Comparison of ENCODE assay signal across 9 cellular contexts in genomic region chr11:72720047-72720446, GRCh38. TPM values are rescaled to one million over a fixed set of nuclear protein-coding genes. Genes with fewer than 3 reads are reported as not detected.
DNase-seq lines count a peak whose midpoint lies in the region; ATAC-seq, FAIRE-seq and TF ChIP-seq lines count a peak whose summit lies in the region.
"Had no signal": no experiment of that assay in that cellular context is flagged by ENCODE, and none has a peak within 500 bp of the region (broad histone marks: within the 10 kb centered on the region; RNA-seq: fewer than 3 reads in every experiment).

No MANE protein-coding gene starts in this region.

- H3K4me1 ChIP-seq in kidney (ENCODE audit: control insufficient read depth in 1 of 2, insufficient read depth in 1 of 2, low read depth in 1 of 2, low read length in 2 of 2) (peaks cover 17 to 50% of the 10 kb centered on the region in 2 donors), suprapubic skin (peaks cover 81% of the 10 kb centered on the region)

- peaks cover 12% of the 10 kb centered on the region for H3K36me3 Mint-ChIP-seq in activated CD4-positive, alpha-beta T cell treated with anti-CD3 and anti-CD28 coated beads for 36 hours (ENCODE audit: low read depth)
- H3K36me3 Mint-ChIP-seq in activated naive CD8-positive, alpha-beta T cell treated with anti-CD3 and anti-CD28 coated beads, Interleukin-2, amount 10 ng/mL, durations not matched to agents 7 days and 5 days: peaks cover 2% of the 10 kb centered on the region

- TF ChIP-seq CTCF in kidney (IDR thresholded peaks at IDR 0.05; ENCODE audit: borderline replicate concordance, extremely low read depth, insufficient read depth) (no peak), suprapubic skin (IDR thresholded peaks at IDR 0.05) (no peak)

- no peak for ATAC-seq in activated CD4-positive, alpha-beta T cell treated with anti-CD3 and anti-CD28 coated beads for 36 hours
- ATAC-seq in activated naive CD8-positive, alpha-beta T cell treated with anti-CD3 and anti-CD28 coated beads, Interleukin-2, amount 10 ng/mL, durations not matched to agents 7 days and 5 days (ENCODE audit: low read depth): no peak
- ATAC-seq in GM19455 (IDR thresholded peaks at IDR 0.05; ENCODE audit: unreplicated experiment) (no peak), HG02623 (IDR thresholded peaks at IDR 0.05; ENCODE audit: unreplicated experiment) (no peak)

- intact Hi-C loops in activated CD4-positive, alpha-beta T cell treated with anti-CD3 and anti-CD28 coated beads for 36 hours (cut with DNase I, micrococcal nuclease): loop anchor here (10.0 kb wide), 2 partner anchors 425 to 525 kb away; partner anchors contain the start of gene FCHSD2 (in 2 of the 2)
- intact Hi-C loops in kidney (cut with DNase I): loop anchor here (10.0 kb wide), 1 partner anchor 455 kb away; no protein-coding TSS in a partner anchor

- no peak for TF ChIP-seq EP300 in suprapubic skin (IDR thresholded peaks at IDR 0.05)

- H3K9ac ChIP-seq in kidney (ENCODE audit: low read length in 2 of 2): peak overlapping the region; percentile 62 to 92

- no peaks in the 10 kb centered on the region for H3K27me3 Mint-ChIP-seq in activated CD4-positive, alpha-beta T cell treated with anti-CD3 and anti-CD28 coated beads for 36 hours
- no peaks in the 10 kb centered on the region for H3K27me3 Mint-ChIP-seq in activated naive CD8-positive, alpha-beta T cell treated with anti-CD3 and anti-CD28 coated beads, Interleukin-2, amount 10 ng/mL, durations not matched to agents 7 days and 5 days

- peak overlapping the region; percentile 92 for H3K4me3 Mint-ChIP-seq in activated CD4-positive, alpha-beta T cell treated with anti-CD3 and anti-CD28 coated beads for 36 hours
- H3K4me3 Mint-ChIP-seq in activated naive CD8-positive, alpha-beta T cell treated with anti-CD3 and anti-CD28 coated beads, Interleukin-2, amount 10 ng/mL, durations not matched to agents 7 days and 5 days: peak overlapping the region; percentile 90

- H3K4me1 Mint-ChIP-seq in activated CD4-positive, alpha-beta T cell treated with anti-CD3 and anti-CD28 coated beads for 36 hours: peaks cover 53% of the 10 kb centered on the region
- peaks cover 32% of the 10 kb centered on the region for H3K4me1 Mint-ChIP-seq in activated naive CD8-positive, alpha-beta T cell treated with anti-CD3 and anti-CD28 coated beads, Interleukin-2, amount 10 ng/mL, durations not matched to agents 7 days and 5 days

- TF ChIP-seq POLR2A in suprapubic skin (IDR thresholded peaks at IDR 0.05): no peak

- POLR2A ChIA-PET in activated CD4-positive, alpha-beta T cell treated with anti-CD3 and anti-CD28 coated beads for 36 hours (lab: Charles Lee): interaction anchor here (1.0 to 1.1 kb wide), 2 partner anchors 93 to 422 kb away, joined by 3 to 5 read pairs; partner anchors contain the start of gene FCHSD2
- POLR2A ChIA-PET in activated naive CD8-positive, alpha-beta T cell treated with anti-CD3 and anti-CD28 coated beads, Interleukin-2, amount 10 ng/mL, durations not matched to agents 7 days and 5 days (lab: Charles Lee): no interaction called here

- H3K27ac Mint-ChIP-seq in activated CD4-positive, alpha-beta T cell treated with anti-CD3 and anti-CD28 coated beads for 36 hours: peak overlapping the region; percentile 96
- peak overlapping the region; percentile 93 for H3K27ac Mint-ChIP-seq in activated naive CD8-positive, alpha-beta T cell treated with anti-CD3 and anti-CD28 coated beads, Interleukin-2, amount 10 ng/mL, durations not matched to agents 7 days and 5 days

- 50% methylated on average over 3 of the region's 3 CpGs for WGBS in suprapubic skin

- no peaks in the 10 kb centered on the region for H3K27me3 ChIP-seq in suprapubic skin

- CTCF ChIA-PET in activated CD4-positive, alpha-beta T cell treated with anti-CD3 and anti-CD28 coated beads for 36 hours (lab: Charles Lee): interaction anchor here (0.5 to 1.0 kb wide), 4 partner anchors 9 to 181 kb away, joined by 3 read pairs; no protein-coding TSS in a partner anchor

- FAIRE-seq in kidney (lab: Jason Lieb, UNC): no peak

- H3K36me3 ChIP-seq in kidney (ENCODE audit: control insufficient read depth in 1 of 2, insufficient read depth in 2 of 2, low read length in 2 of 2): no peaks in the 10 kb centered on the region
- H3K36me3 ChIP-seq in suprapubic skin: no peaks in the 10 kb centered on the region

- H3K4me3 ChIP-seq in kidney (ENCODE audit: low read length in 2 of 2): peak overlapping the region; percentile 83 to 87
- peak overlapping the region; percentile 55 for H3K4me3 ChIP-seq in suprapubic skin

- H3K27ac ChIP-seq in kidney (ENCODE audit: low read depth in 2 of 2, low read length in 2 of 2) (peak overlapping the region; percentile 10 to 92), suprapubic skin (no peak overlapping the region)

- no peaks in the 10 kb centered on the region for H3K9me3 Mint-ChIP-seq in activated CD4-positive, alpha-beta T cell treated with anti-CD3 and anti-CD28 coated beads for 36 hours (ENCODE audit: low read depth)
- no peaks in the 10 kb centered on the region for H3K9me3 Mint-ChIP-seq in activated naive CD8-positive, alpha-beta T cell treated with anti-CD3 and anti-CD28 coated beads, Interleukin-2, amount 10 ng/mL, durations not matched to agents 7 days and 5 days

- no peak for DNase-seq in activated CD4-positive, alpha-beta T cell treated with anti-CD3 and anti-CD28 coated beads for 36 hours
- no peak for DNase-seq in activated CD4-positive, alpha-beta T cell treated with anti-CD3 and anti-CD28 coated beads for 48 hours
- DNase-seq in activated naive CD8-positive, alpha-beta T cell treated with anti-CD3 and anti-CD28 coated beads, Interleukin-2, amount 10 ng/mL, durations not matched to agents 7 days and 5 days: no peak
- DNase-seq in kidney (peak; percentile 57), suprapubic skin (ENCODE audit: low spot score in 2 of 2) (no peak), kidney glomerular epithelial cell (lab: John Stamatoyannopoulos, UW) (no peak)
- DNase-seq: NCI-H1417 had no signal

- H3K9me3 ChIP-seq in kidney (ENCODE audit: control insufficient read depth in 1 of 2, low read length in 2 of 2): no peaks in the 10 kb centered on the region
- no peaks in the 10 kb centered on the region for H3K9me3 ChIP-seq in suprapubic skin

RNA-seq across cellular contexts. Expression of gene ARAP1, which starts 32.2 kb away (rescaled TPM):
- total RNA-seq in activated CD4-positive, alpha-beta T cell treated with anti-CD3 and anti-CD28 coated beads for 36 hours: 10 to 100 TPM; 69.9 to 76.6 TPM
- total RNA-seq in activated naive CD8-positive, alpha-beta T cell treated with anti-CD3 and anti-CD28 coated beads, Interleukin-2, amount 10 ng/mL, durations not matched to agents 7 days and 5 days: 100 to 1,000 TPM; 129 to 134 TPM
- total RNA-seq in kidney (80.8 TPM), suprapubic skin (100 to 1,000 TPM in 1 of 4 donors, 10 to 100 TPM in 3; 53.8 to 126 (median 88.8) TPM)
- 58.2 TPM for polyA plus RNA-seq in kidney (ENCODE audit: insufficient read depth, low read depth, low replicate concordance)

RNA-seq across cellular contexts. Expression of gene PDE2A, which starts 45.8 kb away (rescaled TPM):
- under 1 TPM; 0.30 to 0.73 TPM for total RNA-seq in activated CD4-positive, alpha-beta T cell treated with anti-CD3 and anti-CD28 coated beads for 36 hours
- under 1 TPM in 1 of 2 experiments, not detected in 1; 0.83 TPM for total RNA-seq in activated naive CD8-positive, alpha-beta T cell treated with anti-CD3 and anti-CD28 coated beads, Interleukin-2, amount 10 ng/mL, durations not matched to agents 7 days and 5 days
- total RNA-seq in kidney (42.0 TPM), suprapubic skin (10 to 100 TPM in 3 of 4 donors, 1 to 10 TPM in 1; 5.4 to 49.9 (median 31.2) TPM)
- 12.6 TPM for polyA plus RNA-seq in kidney (ENCODE audit: insufficient read depth, low read depth, low replicate concordance)
